Comparison of ENCODE assay signal across 21 cellular contexts in the genomic region with DNA sequence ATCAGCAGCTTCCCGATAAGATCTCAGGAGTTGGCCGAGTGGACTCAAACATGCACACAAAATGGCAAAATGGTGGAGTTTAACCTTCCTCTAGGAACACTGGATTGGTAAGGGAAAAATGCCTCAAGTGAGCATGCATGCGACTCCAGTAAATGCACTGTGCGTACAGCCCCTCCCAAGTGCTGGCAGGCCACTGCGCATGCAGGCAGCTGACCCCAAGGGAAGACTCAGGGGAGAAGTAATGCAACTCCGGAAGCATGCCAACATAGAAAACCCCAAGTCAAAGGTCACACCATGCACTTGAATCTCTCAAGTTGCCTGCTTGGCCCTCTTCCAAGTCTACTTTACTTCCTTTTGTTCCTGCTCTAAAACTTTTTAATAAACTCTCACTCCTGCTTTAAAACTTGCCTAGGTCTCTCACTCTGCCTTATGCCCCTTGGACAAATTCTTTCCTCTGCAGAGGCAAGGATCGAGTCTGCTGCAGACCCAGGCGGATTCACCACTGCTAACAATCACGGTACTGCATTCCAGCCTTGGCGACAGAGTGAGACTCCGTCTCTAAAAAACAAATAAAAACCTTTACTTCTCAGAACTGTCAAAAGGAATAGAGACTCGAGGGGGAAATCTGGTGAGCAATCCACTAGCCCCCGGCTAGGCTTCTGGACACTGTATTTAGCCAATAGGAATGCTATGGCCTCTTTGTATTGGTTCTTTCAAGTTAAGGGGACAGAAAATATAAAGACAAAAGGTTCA. TPM values are rescaled to one million over a fixed set of nuclear protein-coding genes. Genes with fewer than 3 reads are reported as not detected.
DNase-seq lines count a peak whose midpoint lies in the region; ATAC-seq and TF ChIP-seq lines count a peak whose summit lies in the region.
"Had no signal": no experiment of that assay in that cellular context is flagged by ENCODE, and none has a peak within 500 bp of the region (broad histone marks: within the 10 kb centered on the region; RNA-seq: fewer than 3 reads in every experiment).

No MANE protein-coding gene starts in this region.

- H3K9me2 ChIP-seq in hepatocyte (replicated peaks; ENCODE audit: insufficient read depth): no peaks in the 10 kb centered on the region
- H3K9me2 ChIP-seq: SK-N-SH had no signal

- H3K4me2 ChIP-seq in hepatocyte: no peak overlapping the region
- H3K4me2 ChIP-seq: KMS-11, SK-N-SH had no signal

- intact Hi-C loops in upper lobe of right lung (cut with DNase I): no loop called here
- intact Hi-C loops in thyroid gland (cut with DNase I): no loop called here
- intact Hi-C loops in body of pancreas (cut with DNase I): no loop called here

- H3K36me3 ChIP-seq in HEK293 (ENCODE audit: control insufficient read depth in 2 of 2, insufficient read depth in 1 of 2, low read length in 2 of 2): no peaks in the 10 kb centered on the region
- H3K36me3 ChIP-seq in hepatocyte (replicated peaks; ENCODE audit: insufficient read depth, low read depth): no peaks in the 10 kb centered on the region
- no peaks in the 10 kb centered on the region for H3K36me3 ChIP-seq in upper lobe of right lung
- H3K36me3 ChIP-seq in thyroid gland: no peaks in the 10 kb centered on the region
- no peaks in the 10 kb centered on the region for H3K36me3 ChIP-seq in body of pancreas (replicated peaks in 1 of 2; ENCODE audit: insufficient read depth in 1 of 2, low read depth in 2 of 2)

- CTCF ChIA-PET in HEK293 (lab: Yijun Ruan, JAX): interaction anchor here (0.6 to 1.2 kb wide), 7 partner anchors 8 to 474 kb away, joined by 3 to 5 read pairs (median 4); no protein-coding TSS in a partner anchor

- H3K27ac ChIP-seq in HEK293 (ENCODE audit: extremely low read depth, low read depth, low read length) (no peak overlapping the region), hepatocyte (peak overlapping the region; percentile 88), upper lobe of right lung (no peak overlapping the region), thyroid gland (no peak overlapping the region), body of pancreas (no peak overlapping the region)
- H3K27ac ChIP-seq: KMS-11 had no signal

- H3K79me2 ChIP-seq in hepatocyte: no peaks in the 10 kb centered on the region

- POLR2A ChIA-PET in HEK293 (lab: Yijun Ruan, JAX): no interaction called here

- no peak overlapping the region for H2AFZ ChIP-seq in hepatocyte

- TF ChIP-seq CTCF in HEK293 (tag by site-specific recombination; IDR thresholded peaks at IDR 0.05) (no peak), hepatocyte (IDR thresholded peaks at IDR 0.05; ENCODE audit: poor library complexity) (no peak), upper lobe of right lung (IDR thresholded peaks at IDR 0.05) (no peak), thyroid gland (IDR thresholded peaks at IDR 0.05) (no peak), body of pancreas (IDR thresholded peaks at IDR 0.05) (no peak)

- peak; percentile 49 for DNase-seq in MV-4-11 (lab: John Stamatoyannopoulos, UW)
- no peak for DNase-seq in hepatocyte (ENCODE audit: low spot score)
- peak; percentile 65 for DNase-seq in upper lobe of right lung
- DNase-seq in thyroid gland: no peak
- no peak for DNase-seq in body of pancreas
- DNase-seq in HK-2 (ENCODE audit: unreplicated experiment): no peak
- DNase-seq: C1 segment of cervical spinal cord; DMS79 treated with DMSO at 0.1 percent for 48 hours; HCEC 1CT; NCI-H1092 treated with DMSO at 0.1 percent for 48 hours; NCI-H1694; NCI-H2081 treated with DMSO at 0.1 percent for 48 hours; NCI-H510A; NCI-H748 treated with DMSO at 0.1 percent for 48 hours; NK-92 treated with Interleukin-12 subunit alpha and Interleukin-12 subunit beta, amount 100 ng/mL, for 24 hours; SHP77 had no signal

- H3K27me3 ChIP-seq in hepatocyte (no peaks in the 10 kb centered on the region), upper lobe of right lung (no peaks in the 10 kb centered on the region), thyroid gland (no peaks in the 10 kb centered on the region), body of pancreas (no peaks in the 10 kb centered on the region)

- 78% methylated on average over 13 of the region's 13 CpGs for WGBS in hepatocyte (ENCODE audit: low lambda C conversion rate, missing lambda C conversion rate)
- WGBS in thyroid gland, 2 donors: 85 to 91% methylated on average over 13 of the region's 13 CpGs
- 82 to 89% methylated on average over 12 to 13 of the region's 13 CpGs for WGBS in body of pancreas, 2 donors

- no peaks in the 10 kb centered on the region for H4K20me1 ChIP-seq in hepatocyte (ENCODE audit: insufficient read depth, poor library complexity, severe bottlenecking)

- H3K4me3 ChIP-seq in HEK293 (ENCODE audit: low read depth, low read length) (no peak overlapping the region), hepatocyte (no peak overlapping the region), upper lobe of right lung (no peak overlapping the region), thyroid gland (replicated peaks in 1 of 3) (no peak overlapping the region), body of pancreas (no peak overlapping the region)

- no peak for TF ChIP-seq POLR2A in thyroid gland (IDR thresholded peaks at IDR 0.05)
- no peak for TF ChIP-seq POLR2A in body of pancreas (IDR thresholded peaks at IDR 0.05)

- H3K9me3 ChIP-seq in HEK293 (ENCODE audit: control insufficient read depth, insufficient read depth, low read depth, low read length): no peaks in the 10 kb centered on the region
- no peaks in the 10 kb centered on the region for H3K9me3 ChIP-seq in hepatocyte (ENCODE audit: low read depth)
- H3K9me3 ChIP-seq in upper lobe of right lung: no peaks in the 10 kb centered on the region
- H3K9me3 ChIP-seq in thyroid gland: no peaks in the 10 kb centered on the region
- no peaks in the 10 kb centered on the region for H3K9me3 ChIP-seq in body of pancreas
- H3K9me3 ChIP-seq: SK-N-SH had no signal

- no peaks in the 10 kb centered on the region for H3K4me1 ChIP-seq in HEK293 (ENCODE audit: control insufficient read depth, insufficient read depth, low read length)
- H3K4me1 ChIP-seq in hepatocyte (ENCODE audit: insufficient read depth): peaks cover 14% of the 10 kb centered on the region
- no peaks in the 10 kb centered on the region for H3K4me1 ChIP-seq in upper lobe of right lung
- H3K4me1 ChIP-seq in thyroid gland: no peaks in the 10 kb centered on the region
- no peaks in the 10 kb centered on the region for H3K4me1 ChIP-seq in body of pancreas

- ATAC-seq in upper lobe of right lung: peak; percentile 50
- no peak for ATAC-seq in body of pancreas

TF ChIP-seq in HEK293, 187 proteins besides CTCF, POLR2A, EP300 and RAD21 (continues in another document):
- TF ChIP-seq KLF17 (tag by site-specific recombination; IDR thresholded peaks at IDR 0.05) (no peak), ZNF302 (tag by site-specific recombination; IDR thresholded peaks at IDR 0.05; ENCODE audit: low read depth) (no peak), ZNF639 (tag by site-specific recombination; IDR thresholded peaks at IDR 0.05) (no peak), ZNF266 (tag by site-specific recombination; IDR thresholded peaks at IDR 0.05; ENCODE audit: low read depth) (no peak), WT1 (tag by site-specific recombination; IDR thresholded peaks at IDR 0.05) (no peak), KLF7 (tag by site-specific recombination; IDR thresholded peaks at IDR 0.05; ENCODE audit: borderline replicate concordance) (no peak), SP3 (tag by site-specific recombination; IDR thresholded peaks at IDR 0.05) (no peak), ZNF670 (tag by site-specific recombination; IDR thresholded peaks at IDR 0.05; ENCODE audit: low read depth) (no peak), ZNF175 (tag by site-specific recombination; IDR thresholded peaks at IDR 0.05) (no peak)
- TF ChIP-seq, protein P1, sequence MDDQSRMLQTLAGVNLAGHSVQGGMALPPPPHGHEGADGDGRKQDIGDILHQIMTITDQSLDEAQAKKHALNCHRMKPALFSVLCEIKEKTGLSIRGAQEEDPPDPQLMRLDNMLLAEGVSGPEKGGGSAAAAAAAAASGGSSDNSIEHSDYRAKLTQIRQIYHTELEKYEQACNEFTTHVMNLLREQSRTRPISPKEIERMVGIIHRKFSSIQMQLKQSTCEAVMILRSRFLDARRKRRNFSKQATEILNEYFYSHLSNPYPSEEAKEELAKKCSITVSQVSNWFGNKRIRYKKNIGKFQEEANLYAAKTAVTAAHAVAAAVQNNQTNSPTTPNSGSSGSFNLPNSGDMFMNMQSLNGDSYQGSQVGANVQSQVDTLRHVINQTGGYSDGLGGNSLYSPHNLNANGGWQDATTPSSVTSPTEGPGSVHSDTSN (CRISPR knock-in tag; IDR thresholded peaks at IDR 0.05): 0 out of 2 replicates have a peak, but pooled peaks have one; percentile 35
- TF ChIP-seq, protein P2, sequence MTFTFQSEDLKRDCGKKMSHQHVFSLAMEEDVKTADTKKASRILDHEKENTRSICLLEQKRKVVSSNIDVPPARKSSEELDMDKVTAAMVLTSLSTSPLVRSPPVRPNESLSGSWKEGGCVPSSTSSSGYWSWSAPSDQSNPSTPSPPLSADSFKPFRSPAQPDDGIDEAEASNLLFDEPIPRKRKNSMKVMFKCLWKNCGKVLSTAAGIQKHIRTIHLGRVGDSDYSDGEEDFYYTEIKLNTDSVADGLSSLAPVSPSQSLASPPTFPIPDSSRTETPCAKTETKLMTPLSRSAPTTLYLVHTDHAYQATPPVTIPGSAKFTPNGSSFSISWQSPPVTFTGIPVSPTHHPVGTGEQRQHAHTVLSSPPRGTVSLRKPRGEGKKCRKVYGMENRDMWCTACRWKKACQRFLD (tag by site-specific recombination; IDR thresholded peaks at IDR 0.05): no peak

RNA-seq across cellular contexts. Expression of gene NYX, which starts 33.5 kb away (rescaled TPM):
- total RNA-seq in hepatocyte: not detected in 2 replicates
- not detected in 2 replicates for polyA plus RNA-seq in hepatocyte
- not detected for total RNA-seq in upper lobe of right lung
- not detected for total RNA-seq in thyroid gland
- total RNA-seq in body of pancreas: not detected
- total RNA-seq: G401, M059J had no signal
- polyA plus RNA-seq: SK-N-SH had no signal

Comparison
In these comparisons a context has a peak if more than half of its experiments do, and no peak if none do; other contexts are left out.
1. DNase-seq: peak in MV-4-11 (single experiment) and upper lobe of right lung (single experiment); none in hepatocyte (single experiment), thyroid gland (0 of 2), body of pancreas (0 of 4) and HK-2 (single experiment).